ENCODE assay signal across 1 cellular context in genomic region chr19:3551808-3552095, GRCh38.
TF ChIP-seq lines count a peak whose summit lies in the region.

No MANE protein-coding gene starts in this region.

TF ChIP-seq in HEK293, 187 proteins besides CTCF, POLR2A, EP300 and RAD21 (continued from another document):
- TF ChIP-seq ZNF518A (tag by site-specific recombination; conservative IDR thresholded peaks at IDR 0.05; ENCODE audit: low read depth) = no peak
- 0 out of 2 replicates have a peak, but pooled peaks have one; percentile 14 for TF ChIP-seq ZNF366 (tag by site-specific recombination; conservative IDR thresholded peaks at IDR 0.05)
